In genomic region chr6:115190534-115190933, GRCh38 we compare ENCODE assay signal across 8 cellular contexts.
"Had no signal": no experiment of that assay in that cellular context is flagged by ENCODE, and none has a peak within 500 bp of the region (broad histone marks: within the 10 kb centered on the region; RNA-seq: fewer than 3 reads in every experiment).

No MANE protein-coding gene starts in this region.

- DNase-seq: IMR-90, KBM-7, KG1 had no signal

- FAIRE-seq: HepG2, HTR-8/SVneo had no signal

- H3K9ac ChIP-seq: KMS-11 had no signal

- H3K27me3 Mint-ChIP-seq: IgD-negative memory B cell had no signal

- ATAC-seq: HepG2 had no signal

- H3K4me1 Mint-ChIP-seq: IgD-negative memory B cell had no signal

- H3K4me2 ChIP-seq: KMS-11 had no signal

- H3K27ac Mint-ChIP-seq: IgD-negative memory B cell had no signal

- H3K4me3 Mint-ChIP-seq: IgD-negative memory B cell had no signal

- H3K36me3 Mint-ChIP-seq: IgD-negative memory B cell had no signal

- H3K27ac ChIP-seq: HL-60, KMS-11 had no signal
